ENCODE assay signal across 1 cellular context in genomic region chr4:40662962-40663604, GRCh38.
A peak's percentile ranks its signal among the peaks of the same experiment; 100 is the strongest.
TF ChIP-seq lines count a peak whose summit lies in the region.

No MANE protein-coding gene starts in this region.

TF ChIP-seq in HepG2, 621 proteins besides CTCF, POLR2A, EP300 and RAD21 (continued from another document):
- TF ChIP-seq, protein P1, sequence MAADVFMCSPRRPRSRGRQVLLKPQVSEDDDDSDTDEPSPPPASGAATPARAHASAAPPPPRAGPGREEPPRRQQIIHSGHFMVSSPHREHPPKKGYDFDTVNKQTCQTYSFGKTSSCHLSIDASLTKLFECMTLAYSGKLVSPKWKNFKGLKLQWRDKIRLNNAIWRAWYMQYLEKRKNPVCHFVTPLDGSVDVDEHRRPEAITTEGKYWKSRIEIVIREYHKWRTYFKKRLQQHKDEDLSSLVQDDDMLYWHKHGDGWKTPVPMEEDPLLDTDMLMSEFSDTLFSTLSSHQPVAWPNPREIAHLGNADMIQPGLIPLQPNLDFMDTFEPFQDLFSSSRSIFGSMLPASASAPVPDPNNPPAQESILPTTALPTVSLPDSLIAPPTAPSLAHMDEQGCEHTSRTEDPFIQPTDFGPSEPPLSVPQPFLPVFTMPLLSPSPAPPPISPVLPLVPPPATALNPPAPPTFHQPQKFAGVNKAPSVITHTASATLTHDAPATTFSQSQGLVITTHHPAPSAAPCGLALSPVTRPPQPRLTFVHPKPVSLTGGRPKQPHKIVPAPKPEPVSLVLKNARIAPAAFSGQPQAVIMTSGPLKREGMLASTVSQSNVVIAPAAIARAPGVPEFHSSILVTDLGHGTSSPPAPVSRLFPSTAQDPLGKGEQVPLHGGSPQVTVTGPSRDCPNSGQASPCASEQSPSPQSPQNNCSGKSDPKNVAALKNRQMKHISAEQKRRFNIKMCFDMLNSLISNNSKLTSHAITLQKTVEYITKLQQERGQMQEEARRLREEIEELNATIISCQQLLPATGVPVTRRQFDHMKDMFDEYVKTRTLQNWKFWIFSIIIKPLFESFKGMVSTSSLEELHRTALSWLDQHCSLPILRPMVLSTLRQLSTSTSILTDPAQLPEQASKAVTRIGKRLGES (CRISPR knock-in tag; IDR thresholded peaks at IDR 0.05; ENCODE audit: borderline replicate concordance) = no peak
- TF ChIP-seq FOXM1 (CRISPR knock-in tag; IDR thresholded peaks at IDR 0.05) = no peak
- no peak for TF ChIP-seq ZNF138 (CRISPR knock-in tag; IDR thresholded peaks at IDR 0.05; ENCODE audit: low read depth)
- no peak for TF ChIP-seq ZNF761 (CRISPR knock-in tag; conservative IDR thresholded peaks at IDR 0.05)
- no peak for TF ChIP-seq ZNF816 (CRISPR knock-in tag; IDR thresholded peaks at IDR 0.05; ENCODE audit: borderline replicate concordance)
- TF ChIP-seq HOXA3 (CRISPR knock-in tag; IDR thresholded peaks at IDR 0.05) = peak; percentile 50; the same call in 1 of the 2 replicates
- TF ChIP-seq ZNF317 (CRISPR knock-in tag; IDR thresholded peaks at IDR 0.05) = peak; percentile 52; the same call in 1 of the 2 replicates
- no peak for TF ChIP-seq PHF5A (CRISPR knock-in tag; IDR thresholded peaks at IDR 0.05; ENCODE audit: low read depth, unreplicated experiment)
- no peak for TF ChIP-seq GLMP (CRISPR knock-in tag; IDR thresholded peaks at IDR 0.05; ENCODE audit: borderline replicate concordance)
- TF ChIP-seq, protein P2, sequence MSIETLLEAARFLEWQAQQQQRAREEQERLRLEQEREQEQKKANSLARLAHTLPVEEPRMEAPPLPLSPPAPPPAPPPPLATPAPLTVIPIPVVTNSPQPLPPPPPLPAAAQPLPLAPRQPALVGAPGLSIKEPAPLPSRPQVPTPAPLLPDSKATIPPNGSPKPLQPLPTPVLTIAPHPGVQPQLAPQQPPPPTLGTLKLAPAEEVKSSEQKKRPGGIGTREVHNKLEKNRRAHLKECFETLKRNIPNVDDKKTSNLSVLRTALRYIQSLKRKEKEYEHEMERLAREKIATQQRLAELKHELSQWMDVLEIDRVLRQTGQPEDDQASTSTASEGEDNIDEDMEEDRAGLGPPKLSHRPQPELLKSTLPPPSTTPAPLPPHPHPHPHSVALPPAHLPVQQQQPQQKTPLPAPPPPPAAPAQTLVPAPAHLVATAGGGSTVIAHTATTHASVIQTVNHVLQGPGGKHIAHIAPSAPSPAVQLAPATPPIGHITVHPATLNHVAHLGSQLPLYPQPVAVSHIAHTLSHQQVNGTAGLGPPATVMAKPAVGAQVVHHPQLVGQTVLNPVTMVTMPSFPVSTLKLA (IDR thresholded peaks at IDR 0.05) = no peak
- peak; percentile 33; the same call in 1 of the 2 replicates for TF ChIP-seq KDM2A (CRISPR knock-in tag; IDR thresholded peaks at IDR 0.05; ENCODE audit: borderline replicate concordance, low read depth)
- TF ChIP-seq RELA (CRISPR knock-in tag; IDR thresholded peaks at IDR 0.05) = no peak
TF ChIP-seq in HepG2: peak in this region for 41.
